14 cellular contexts compared by ENCODE assay signal in genomic region chr11:112459001-112459400, GRCh38.
A peak's percentile ranks its signal among the peaks of the same experiment; 100 is the strongest.
DNase-seq lines count a peak whose midpoint lies in the region; ATAC-seq and TF ChIP-seq lines count a peak whose summit lies in the region.
"Had no signal": no experiment of that assay in that cellular context is flagged by ENCODE, and none has a peak within 500 bp of the region (broad histone marks: within the 10 kb centered on the region; RNA-seq: fewer than 3 reads in every experiment).

No MANE protein-coding gene starts in this region.

- no peak overlapping the region for H2AFZ ChIP-seq in GM23338

- CTCF ChIA-PET in RWPE1 (lab: Yijun Ruan, JAX), result interaction anchor here (0.6 kb wide), 1 partner anchor 639 kb away, joined by 3 read pairs; no protein-coding TSS in a partner anchor

- no peak overlapping the region for H3K4me3 Mint-ChIP-seq in GM23338

- H3K79me2 ChIP-seq in GM23338 (replicated peaks; ENCODE audit: insufficient read depth), result no peaks in the 10 kb centered on the region

- H3K4me3 ChIP-seq in foreskin fibroblast (ENCODE audit: low read depth in 1 of 2, low read length in 2 of 2), result peak overlapping the region; percentile 26 to 56
- H3K4me3 ChIP-seq in GM23338, result no peak overlapping the region
- H3K4me3 ChIP-seq: BLaER1, vagina had no signal

- DNase-seq in ACHN (peak; percentile 3), HT1080 (ENCODE audit: low read depth) (peak; percentile 17), SW480 (ENCODE audit: low spot score) (peak; percentile 8), foreskin fibroblast (peak in 1 of 2 donors; percentile 14), GM23338 (ENCODE audit: low spot score) (no peak), GM19238 (ENCODE audit: insufficient read length, low spot score) (no peak), RWPE1 (ENCODE audit: low spot score) (no peak), T-helper 2 cell (no peak)
- DNase-seq: aorta; effector CD4-positive, alpha-beta T cell; NCI-H345; nucleus accumbens had no signal

- no peak overlapping the region for H3K27ac Mint-ChIP-seq in GM23338

- H4K20me1 ChIP-seq in GM23338 (replicated peaks; ENCODE audit: insufficient read depth), result no peaks in the 10 kb centered on the region
- H4K20me1 ChIP-seq: BLaER1 had no signal

- H3K9me3 Mint-ChIP-seq in GM23338, result no peaks in the 10 kb centered on the region

- no peaks in the 10 kb centered on the region for H3K36me3 Mint-ChIP-seq in GM23338 (ENCODE audit: low read depth)

- in situ Hi-C loops in ACHN (cut with HindIII; ENCODE audit: low pct_ligation_motif_present, low pct_unique_long_range_greater_than_20kb, low sequenced_read_pairs), result no loop called here

- no peaks in the 10 kb centered on the region for H3K4me1 ChIP-seq in GM23338 (ENCODE audit: insufficient read depth)
- H3K4me1 ChIP-seq: BLaER1, vagina had no signal

- no peaks in the 10 kb centered on the region for H3K36me3 ChIP-seq in GM23338 (ENCODE audit: insufficient read depth)
- H3K36me3 ChIP-seq: BLaER1, vagina had no signal

- H3K27me3 ChIP-seq in GM23338 (ENCODE audit: insufficient read depth), result no peaks in the 10 kb centered on the region
- H3K27me3 ChIP-seq: BLaER1, vagina had no signal

- H3K4me1 Mint-ChIP-seq in GM23338, result no peaks in the 10 kb centered on the region

- no peak for ATAC-seq in GM23338

- POLR2A ChIA-PET in RWPE1 (lab: Yijun Ruan, JAX; ENCODE audit: low non-redundant PET), result no interaction called here

- no peaks in the 10 kb centered on the region for H3K27me3 Mint-ChIP-seq in GM23338 (ENCODE audit: insufficient read depth, low read depth, poor library complexity)

- no peaks in the 10 kb centered on the region for H3K9me2 ChIP-seq in GM23338 (ENCODE audit: insufficient read depth)

- no peaks in the 10 kb centered on the region for H3F3A ChIP-seq in GM23338 (replicated peaks; ENCODE audit: low read depth)

- TF ChIP-seq CTCF in foreskin fibroblast (IDR thresholded peaks at IDR 0.05; ENCODE audit: low read depth, low read length), result no peak
- TF ChIP-seq CTCF in GM23338 (conservative IDR thresholded peaks at IDR 0.05; ENCODE audit: low read depth in 2 of 2), result no peak
- TF ChIP-seq CTCF in RWPE1 (conservative IDR thresholded peaks at IDR 0.05; ENCODE audit: low read depth), result no peak

- H3K27ac ChIP-seq in GM23338 (ENCODE audit: low read depth), result no peak overlapping the region
- H3K27ac ChIP-seq in RWPE1, result no peak overlapping the region
- H3K27ac ChIP-seq: BLaER1, vagina had no signal

- no peak overlapping the region for H3K4me2 ChIP-seq in GM23338
- H3K4me2 ChIP-seq: BLaER1 had no signal

TF ChIP-seq in GM23338, 12 proteins besides CTCF, POLR2A, EP300 and RAD21:
- TF ChIP-seq JUNB (IDR thresholded peaks at IDR 0.05; ENCODE audit: unreplicated experiment) (no peak), CREB1 (CRISPR knock-in tag; IDR thresholded peaks at IDR 0.05; ENCODE audit: low read depth) (no peak), EZH2 (IDR thresholded peaks at IDR 0.05; ENCODE audit: low read depth, unreplicated experiment) (no peak), ETS1 (IDR thresholded peaks at IDR 0.05) (no peak), EZH2phosphoT487 (IDR thresholded peaks at IDR 0.05; ENCODE audit: unreplicated experiment) (no peak), ZNF114 (CRISPR knock-in tag; IDR thresholded peaks at IDR 0.05) (no peak), POLR2AphosphoS5 (IDR thresholded peaks at IDR 0.05; ENCODE audit: low read depth) (no peak)
TF ChIP-seq in GM23338: peak in this region for 0.

Comparison
In these comparisons a context has a peak if more than half of its experiments do, and no peak if none do; other contexts are left out.
1. DNase-seq: peak in ACHN (single experiment), HT1080 (single experiment) and SW480 (single experiment); none in GM23338 (single experiment), GM19238 (single experiment), RWPE1 (single experiment) and T-helper 2 cell (0 of 5).